ENCODE assay signal across 8 cellular contexts in genomic region chr12:80936642-80937390, GRCh38. TPM values are rescaled to one million over a fixed set of nuclear protein-coding genes. Genes with fewer than 3 reads are reported as not detected.
DNase-seq lines count a peak whose midpoint lies in the region; ATAC-seq and TF ChIP-seq lines count a peak whose summit lies in the region.

No MANE protein-coding gene starts in this region.

- H3K9me3 ChIP-seq in WERI-Rb-1 (ENCODE audit: severe bottlenecking) (no peaks in the 10 kb centered on the region), cardiac muscle cell (ENCODE audit: low read depth) (no peaks in the 10 kb centered on the region), osteoblast (ENCODE audit: low read depth, low read length) (no peaks in the 10 kb centered on the region)

- H3K4me1 ChIP-seq in cardiac muscle cell (ENCODE audit: low read depth) (no peaks in the 10 kb centered on the region), osteoblast (ENCODE audit: insufficient read depth, low read length) (peaks cover 26% of the 10 kb centered on the region)

- H3K79me2 ChIP-seq in osteoblast (ENCODE audit: insufficient read depth, low read length): peaks cover 44% of the 10 kb centered on the region

- peak overlapping the region; percentile 93 for H3K27ac ChIP-seq in WERI-Rb-1
- no peak overlapping the region for H3K27ac ChIP-seq in cardiac muscle cell
- H3K27ac ChIP-seq in osteoblast (ENCODE audit: low read depth, low read length): peak overlapping the region; percentile 38

- ATAC-seq in GM21447 (IDR thresholded peaks at IDR 0.05; ENCODE audit: unreplicated experiment) (peak; percentile 56), HG03565 (IDR thresholded peaks at IDR 0.05; ENCODE audit: unreplicated experiment) (peak; percentile 32)

- in situ Hi-C loops in G401 (cut with HindIII; ENCODE audit: low sequenced_read_pairs): no loop called here

- no peaks in the 10 kb centered on the region for H3K27me3 ChIP-seq in WERI-Rb-1 (ENCODE audit: insufficient read depth, low read depth, severe bottlenecking)
- H3K27me3 ChIP-seq in cardiac muscle cell: peaks cover 10% of the 10 kb centered on the region
- H3K27me3 ChIP-seq in osteoblast (ENCODE audit: insufficient read depth, low read length): no peaks in the 10 kb centered on the region

- no peaks in the 10 kb centered on the region for H4K20me1 ChIP-seq in osteoblast (ENCODE audit: insufficient read depth, low read length)

- H3K4me3 ChIP-seq in GM12864 (ENCODE audit: low read depth, low read length) (peak overlapping the region; percentile 71), WERI-Rb-1 (ENCODE audit: low read depth, low read length) (peak overlapping the region; percentile 85), cardiac muscle cell (peak overlapping the region; percentile 77), osteoblast (ENCODE audit: insufficient read depth, low read length) (peak overlapping the region; percentile 85)

- H3K4me2 ChIP-seq in osteoblast (ENCODE audit: insufficient read depth, low read length): peak overlapping the region; percentile 80

- DNase-seq in GM12864 (ENCODE audit: low read depth) (peak; percentile 3), WERI-Rb-1 (peak; percentile 66), cardiac muscle cell (ENCODE audit: low read depth in 1 of 2, low spot score in 1 of 2) (peak; percentile 51 to 75), osteoblast (ENCODE audit: insufficient read length, low spot score, missing footprints) (peak; percentile 76), T-helper 9 cell (no peak), G401 (ENCODE audit: low spot score) (no peak)

- H3K36me3 ChIP-seq in WERI-Rb-1: peaks cover 4% of the 10 kb centered on the region; the same call in 1 of the 2 replicates
- H3K36me3 ChIP-seq in cardiac muscle cell: no peaks in the 10 kb centered on the region
- H3K36me3 ChIP-seq in osteoblast (ENCODE audit: insufficient read depth, low read length): no peaks in the 10 kb centered on the region

- TF ChIP-seq CTCF in GM12864 (IDR thresholded peaks at IDR 0.05; ENCODE audit: low read depth, low read length, missing control alignments) (no peak), WERI-Rb-1 (IDR thresholded peaks at IDR 0.05; ENCODE audit: low read depth, low read length) (no peak), cardiac muscle cell (IDR thresholded peaks at IDR 0.05; ENCODE audit: low read depth, low read length) (no peak), osteoblast (IDR thresholded peaks at IDR 0.05; ENCODE audit: extremely low read depth, low read depth, low read length) (no peak)

- peak overlapping the region; percentile 95 for H2AFZ ChIP-seq in osteoblast (ENCODE audit: low read length)

RNA-seq across cellular contexts. Expression of gene LIN7A, which starts 0.9 kb away (rescaled TPM):
- 5.9 and 10.3 TPM in 2 replicates for total RNA-seq in cardiac muscle cell
- polyA plus RNA-seq in cardiac muscle cell: 3.0 and 9.2 TPM in 2 replicates
- total RNA-seq in osteoblast: 6.5 and 11.5 TPM in 2 replicates
- not detected in 2 replicates for total RNA-seq in G401 (2014; rRNA removed; shearing (Covaris generic))

Comparison
In these comparisons a context has a peak if more than half of its experiments do, and no peak if none do; other contexts are left out.
1. DNase-seq: peak in GM12864 (single experiment), WERI-Rb-1 (single experiment), cardiac muscle cell (2 of 2) and osteoblast (single experiment); none in T-helper 9 cell (single experiment) and G401 (single experiment).
2. Peak in every context shown above with its lines, with median percentiles within 50 percentile points of each other: H3K4me3 ChIP-seq.